ENCODE assay signal across 9 cellular contexts in the genomic region with DNA sequence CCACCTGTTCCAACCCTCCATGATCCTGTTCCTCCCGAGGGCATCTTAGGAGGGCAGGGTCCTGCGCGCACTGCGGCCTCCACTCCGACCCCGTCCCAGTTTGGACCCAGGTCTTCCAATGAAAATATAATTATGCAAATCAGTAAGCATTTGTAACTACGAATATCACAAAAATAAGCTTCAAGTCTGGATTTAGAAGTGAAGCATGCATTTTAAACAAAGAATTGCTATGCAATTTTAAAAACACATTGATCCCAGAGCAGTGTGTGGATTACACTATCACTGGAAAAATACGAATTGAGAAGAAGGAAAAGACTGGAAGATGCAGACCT. TPM values are rescaled to one million over a fixed set of nuclear protein-coding genes. Genes with fewer than 3 reads are reported as not detected.
DNase-seq lines count a peak whose midpoint lies in the region; ATAC-seq, FAIRE-seq and TF ChIP-seq lines count a peak whose summit lies in the region.
"Had no signal": no experiment of that assay in that cellular context is flagged by ENCODE, and none has a peak within 500 bp of the region (broad histone marks: within the 10 kb centered on the region; RNA-seq: fewer than 3 reads in every experiment).

No MANE protein-coding gene starts in this region.

- H3K4me3 ChIP-seq in SK-N-SH (ENCODE audit: low read depth in 2 of 2, low read length in 1 of 2) (peak overlapping the region; percentile 81 to 89), keratinocyte (ENCODE audit: control insufficient read depth in 2 of 3, extremely low read depth in 1 of 3, insufficient read depth in 2 of 3, low read depth in 1 of 3, low read length in 3 of 3) (peak overlapping the region; percentile 79 to 99 (median 96))

- H3K36me3 Mint-ChIP-seq in activated naive CD8-positive, alpha-beta T cell, result peaks cover 10% of the 10 kb centered on the region

- dilution Hi-C loops in keratinocyte (cut with MboI; ENCODE audit: extremely low pct_ligation_motif_present, low sequenced_read_pairs), result no loop called here

- TF ChIP-seq EP300 in SK-N-SH (IDR thresholded peaks at IDR 0.05; ENCODE audit: borderline replicate concordance in 1 of 2, low read depth in 1 of 2, low read length in 1 of 2), result no peak

- peak overlapping the region; percentile 90 to 96; a peak in 3 of 4 replicates for H3K27ac ChIP-seq in SK-N-SH (ENCODE audit: low read depth in 2 of 2, low read length in 1 of 2)
- H3K27ac ChIP-seq in keratinocyte (ENCODE audit: control insufficient read depth, insufficient read depth, low read length), result peak overlapping the region; percentile 97
- H3K27ac ChIP-seq in substantia nigra (ENCODE audit: low read depth, low read length, poor library complexity, severe bottlenecking), result peak overlapping the region; percentile 98

- WGBS in SK-N-SH (ENCODE audit: low lambda C conversion rate), result 14% methylated on average over 8 of the region's 8 CpGs

- H2AFZ ChIP-seq in SK-N-SH (ENCODE audit: low read depth) (peak overlapping the region; percentile 64), keratinocyte (ENCODE audit: control insufficient read depth, low read length) (peak overlapping the region; percentile 98)

- H4K20me1 ChIP-seq in SK-N-SH (ENCODE audit: insufficient read depth) (peaks cover 22% of the 10 kb centered on the region), keratinocyte (ENCODE audit: control insufficient read depth, extremely low read depth, insufficient read depth, low read length) (peaks cover 11% of the 10 kb centered on the region)

- no peaks in the 10 kb centered on the region for H3K9me1 ChIP-seq in keratinocyte (ENCODE audit: control insufficient read depth, extremely low read depth, insufficient read depth, low read length)

- peaks cover 56% of the 10 kb centered on the region for H3K79me2 ChIP-seq in SK-N-SH (ENCODE audit: insufficient read depth)
- H3K79me2 ChIP-seq in keratinocyte (ENCODE audit: control insufficient read depth, insufficient read depth, low read length), result peaks cover 47% of the 10 kb centered on the region

- H3K9ac ChIP-seq in SK-N-SH (peak overlapping the region; percentile 88), keratinocyte (ENCODE audit: control insufficient read depth, extremely low read depth, insufficient read depth, low read length) (peak overlapping the region; percentile 100)

- FAIRE-seq in keratinocyte (lab: Jason Lieb, UNC), result no peak

- H3K9me3 ChIP-seq in SK-N-SH (no peaks in the 10 kb centered on the region), keratinocyte (ENCODE audit: control insufficient read depth, low read depth, low read length) (no peaks in the 10 kb centered on the region)

- H3K27me3 ChIP-seq in SK-N-SH (ENCODE audit: insufficient read depth) (no peaks in the 10 kb centered on the region), keratinocyte (ENCODE audit: control insufficient read depth, extremely low read depth, insufficient read depth, low read length) (no peaks in the 10 kb centered on the region)

- H3K4me1 ChIP-seq in SK-N-SH (ENCODE audit: control insufficient read depth in 1 of 2, insufficient read depth in 2 of 2, low read depth in 1 of 2, low read length in 1 of 2) (peaks cover 9 to 22% of the 10 kb centered on the region in 2 experiments; a peak in 2 of 4 replicates), keratinocyte (ENCODE audit: control insufficient read depth, extremely low read depth, insufficient read depth, low read length) (peaks cover 30% of the 10 kb centered on the region)

- no peaks in the 10 kb centered on the region for H3K9me2 ChIP-seq in SK-N-SH

- ATAC-seq in SK-N-SH treated with all-trans-retinoic acid at 6 μM for 48 hours (no peak), esophagus mucosa (no peak), HG02973 (IDR thresholded peaks at IDR 0.05; ENCODE audit: unreplicated experiment) (no peak)

- CTCF ChIA-PET in SK-N-SH (lab: Yijun Ruan, JAX), result interaction anchor here (1.0 kb wide), 1 partner anchor 25 kb away, joined by 3 read pairs; no protein-coding TSS in a partner anchor

- H3K4me3 Mint-ChIP-seq in activated naive CD8-positive, alpha-beta T cell, result peak overlapping the region; percentile 95

- peaks cover 81% of the 10 kb centered on the region for H3K4me1 Mint-ChIP-seq in activated naive CD8-positive, alpha-beta T cell (ENCODE audit: low read depth)

- DNase-seq in SK-N-SH (no peak), keratinocyte (ENCODE audit: low read depth, low spot score) (no peak), substantia nigra (lab: John Stamatoyannopoulos, UW) (no peak), NCI-H1930 (lab: John Stamatoyannopoulos, UW) (no peak)

- TF ChIP-seq CTCF in SK-N-SH (IDR thresholded peaks at IDR 0.05) (no peak), keratinocyte (optimal IDR thresholded peaks at IDR 0.05 in 1 of 3, IDR thresholded peaks at IDR 0.05 in 1 of 3, conservative IDR thresholded peaks at IDR 0.05 in 1 of 3; ENCODE audit: extremely low read depth in 1 of 3, insufficient read depth in 2 of 3, low read length in 3 of 3) (no peak)

- no peaks in the 10 kb centered on the region for H3K9me3 Mint-ChIP-seq in activated naive CD8-positive, alpha-beta T cell (ENCODE audit: low read depth)

- TF ChIP-seq RAD21 in SK-N-SH (IDR thresholded peaks at IDR 0.05; ENCODE audit: low read length), result no peak

- POLR2A ChIA-PET in SK-N-SH (lab: Yijun Ruan, JAX), result interaction anchor here (1.2 to 1.5 kb wide), 3 partner anchors 50 to 178 kb away, joined by 4 to 8 read pairs (median 5); no protein-coding TSS in a partner anchor

- H3K4me2 ChIP-seq in SK-N-SH (peak overlapping the region; percentile 88), keratinocyte (ENCODE audit: control insufficient read depth, extremely low read depth, insufficient read depth, low read depth, low read length) (peak overlapping the region; percentile 97)

- H3F3A ChIP-seq in SK-N-SH (replicated peaks; ENCODE audit: insufficient read depth), result peaks cover 20% of the 10 kb centered on the region

- peaks cover 20 to 31% of the 10 kb centered on the region in 2 experiments for H3K36me3 ChIP-seq in SK-N-SH (replicated peaks in 1 of 2; ENCODE audit: control insufficient read depth in 1 of 2, insufficient read depth in 2 of 2, low read length in 1 of 2)
- H3K36me3 ChIP-seq in keratinocyte (ENCODE audit: control insufficient read depth in 2 of 2, extremely low read depth in 1 of 2, insufficient read depth in 2 of 2, low read length in 2 of 2), result peaks cover 0 to 13% of the 10 kb centered on the region in 2 experiments

- H3K27ac Mint-ChIP-seq in activated naive CD8-positive, alpha-beta T cell, result peak overlapping the region; percentile 96

- H3K27me3 Mint-ChIP-seq in activated naive CD8-positive, alpha-beta T cell, result no peaks in the 10 kb centered on the region

TF ChIP-seq in SK-N-SH, 30 proteins besides CTCF, POLR2A, EP300 and RAD21 (continues in another document):
- TF ChIP-seq NRF1 (IDR thresholded peaks at IDR 0.05; ENCODE audit: low read depth, low read length) (no peak), JUND (IDR thresholded peaks at IDR 0.05) (no peak), USF1 (IDR thresholded peaks at IDR 0.05; ENCODE audit: borderline replicate concordance, low read depth) (no peak), FOXJ3 (CRISPR knock-in tag; IDR thresholded peaks at IDR 0.05) (no peak)

TF ChIP-seq in SK-N-SH treated with all-trans-retinoic acid at 6 μM for 48 hours, 23 proteins besides CTCF, POLR2A, EP300 and RAD21 (continues in another document):
- TF ChIP-seq ZNF565 (CRISPR knock-in tag; conservative IDR thresholded peaks at IDR 0.05; ENCODE audit: low read depth) (no peak), PPARA (CRISPR knock-in tag; IDR thresholded peaks at IDR 0.05; ENCODE audit: borderline replicate concordance) (no peak), ISL1 (CRISPR knock-in tag; IDR thresholded peaks at IDR 0.05) (no peak), ZNF8 (CRISPR knock-in tag; IDR thresholded peaks at IDR 0.05) (no peak), BACH2 (CRISPR knock-in tag; IDR thresholded peaks at IDR 0.05; ENCODE audit: borderline replicate concordance) (no peak), ZC3H10 (CRISPR knock-in tag; IDR thresholded peaks at IDR 0.05) (no peak), ZFP30 (CRISPR knock-in tag; IDR thresholded peaks at IDR 0.05) (no peak)

RNA-seq across cellular contexts. Expression of gene PRMT2, which starts 0.7 kb away (rescaled TPM):
- polyA plus RNA-seq in SK-N-SH (2012; rRNA removed), result 274 and 278 TPM in 2 replicates
- polyA plus RNA-seq in SK-N-SH (2012; cell fraction: cytosol; rRNA removed), result 224 and 249 TPM in 2 replicates
- 250 and 278 TPM in 2 replicates for polyA plus RNA-seq in SK-N-SH (2012; cell fraction: nucleus; rRNA removed)
- polyA plus RNA-seq in keratinocyte, result 97.3 to 124 TPM (median 115 TPM) in 3 replicates
- polyA plus RNA-seq in keratinocyte (2011; ENCODE audit: low read depth), result 80.2 TPM
- 84.1 and 131 TPM in 2 replicates for polyA plus RNA-seq in keratinocyte (2011; cell fraction: cytosol; rRNA removed)
- 97.5 and 103 TPM in 2 replicates for polyA plus RNA-seq in keratinocyte (2011; cell fraction: nucleus; rRNA removed)
- polyA plus RNA-seq in keratinocyte (2012; ENCODE audit: low replicate concordance), result 58.7 and 113 TPM in 2 replicates
- 72.7 to 98.4 TPM (median 93.8 TPM) in 3 replicates for polyA minus RNA-seq in keratinocyte
- polyA minus RNA-seq in keratinocyte (2011; cell fraction: cytosol; rRNA and poly(A)+ RNA removed), result 74.4 TPM
- 32.7 and 42.4 TPM in 2 replicates for polyA minus RNA-seq in keratinocyte (2011; cell fraction: nucleus; rRNA and poly(A)+ RNA removed)
- 71.1 TPM for total RNA-seq in esophagus mucosa

RNA-seq across cellular contexts. Expression of gene S100B, which starts 31.3 kb away (rescaled TPM):
- polyA plus RNA-seq in SK-N-SH (2012; rRNA removed), result 0.12 and 0.24 TPM in 2 replicates
- 0.62 and 0.72 TPM in 2 replicates for polyA plus RNA-seq in SK-N-SH (2012; cell fraction: cytosol; rRNA removed)
- polyA plus RNA-seq in SK-N-SH (2012; cell fraction: nucleus; rRNA removed), result not detected in 2 replicates
- not detected in 3 replicates for polyA plus RNA-seq in keratinocyte
- not detected for polyA plus RNA-seq in keratinocyte (2011; ENCODE audit: low read depth)
- polyA plus RNA-seq in keratinocyte (2011; cell fraction: cytosol; rRNA removed), result 0.21 and 0.33 TPM in 2 replicates
- polyA plus RNA-seq in keratinocyte (2011; cell fraction: nucleus; rRNA removed), result not detected in 2 replicates
- polyA plus RNA-seq in keratinocyte (2012; ENCODE audit: low replicate concordance), result not detected in 2 replicates
- polyA minus RNA-seq in keratinocyte, result not detected in 3 replicates
- polyA minus RNA-seq in keratinocyte (2011; cell fraction: cytosol; rRNA and poly(A)+ RNA removed), result not detected
- polyA minus RNA-seq in keratinocyte (2011; cell fraction: nucleus; rRNA and poly(A)+ RNA removed), result not detected in 2 replicates
- total RNA-seq in esophagus mucosa, result 0.64 TPM
- total RNA-seq: HT1080 had no signal
